39 cellular contexts compared by ENCODE assay signal in genomic region chr22:42041784-42042183, GRCh38.
"Had no signal": no experiment of that assay in that cellular context is flagged by ENCODE, and none has a peak within 500 bp of the region (broad histone marks: within the 10 kb centered on the region; RNA-seq: fewer than 3 reads in every experiment).

No MANE protein-coding gene starts in this region.

- H3K27me3 Mint-ChIP-seq: activated naive CD4-positive, alpha-beta T cell treated with anti-CD3 and anti-CD28 coated beads, Interleukin-2, amount 50 U/mL, for 24 hours; activated naive CD8-positive, alpha-beta T cell; activated naive CD8-positive, alpha-beta T cell treated with anti-CD3 and anti-CD28 coated beads for 36 hours; activated naive CD8-positive, alpha-beta T cell treated with anti-CD3 and anti-CD28 coated beads, Interleukin-2, amount 50 U/mL, for 24 hours; activated T-cell treated with anti-CD3 and anti-CD28 coated beads, Interleukin-2, amount 50 U/mL, for 24 hours; activated T-helper 17 cell treated with anti-CD3 and anti-CD28 coated beads, Interleukin-2, amount 50 U/mL, for 72 hours; central memory CD8-positive, alpha-beta T cell had no signal

- FAIRE-seq: astrocyte, bronchial epithelial cell had no signal

- H3K4me3 Mint-ChIP-seq: activated naive CD4-positive, alpha-beta T cell treated with anti-CD3 and anti-CD28 coated beads for 36 hours; activated naive CD4-positive, alpha-beta T cell treated with anti-CD3 and anti-CD28 coated beads, Interleukin-2, amount 10 ng/mL, durations not matched to agents 7 days and 5 days; activated naive CD4-positive, alpha-beta T cell treated with anti-CD3 and anti-CD28 coated beads, Interleukin-2, amount 50 U/mL, for 24 hours; activated naive CD8-positive, alpha-beta T cell; activated naive CD8-positive, alpha-beta T cell treated with anti-CD3 and anti-CD28 coated beads for 36 hours; activated naive CD8-positive, alpha-beta T cell treated with anti-CD3 and anti-CD28 coated beads, Interleukin-2, amount 10 ng/mL, durations not matched to agents 7 days and 5 days; activated naive CD8-positive, alpha-beta T cell treated with anti-CD3 and anti-CD28 coated beads, Interleukin-2, amount 50 U/mL, for 24 hours; activated T-cell treated with anti-CD3 and anti-CD28 coated beads, Interleukin-2, amount 50 U/mL, for 24 hours; activated T-cell treated with anti-CD3 and anti-CD28 coated beads, Interleukin-2, amount 50 U/mL, for 4 hours; activated T-cell treated with anti-CD3 and anti-CD28 coated beads, Interleukin-2, amount 50 U/mL, for 72 hours; activated T-helper 1 cell treated with anti-CD3 and anti-CD28 coated beads, Interleukin-12 subunit alpha, Interleukin-12 subunit beta, Interleukin-2, Interleukin-4 antibody, amounts not matched to agents 30 ng/mL and 10 ng/mL and 1 ng/mL, durations not matched to agents 14 hours and 24 hours and 36 hours; activated T-helper 17 cell treated with anti-CD3 and anti-CD28 coated beads, Interleukin-2, amount 50 U/mL, for 72 hours; brain; central memory CD8-positive, alpha-beta T cell had no signal

- H3K4me1 Mint-ChIP-seq: activated naive CD4-positive, alpha-beta T cell treated with anti-CD3 and anti-CD28 coated beads, Interleukin-2, amount 10 ng/mL, durations not matched to agents 7 days and 5 days; activated naive CD4-positive, alpha-beta T cell treated with anti-CD3 and anti-CD28 coated beads, Interleukin-2, amount 50 U/mL, for 24 hours; activated naive CD8-positive, alpha-beta T cell treated with anti-CD3 and anti-CD28 coated beads for 36 hours; activated naive CD8-positive, alpha-beta T cell treated with anti-CD3 and anti-CD28 coated beads, Interleukin-2, amount 10 ng/mL, durations not matched to agents 7 days and 5 days; activated naive CD8-positive, alpha-beta T cell treated with anti-CD3 and anti-CD28 coated beads, Interleukin-2, amount 50 U/mL, for 24 hours; activated T-helper 17 cell treated with anti-CD3 and anti-CD28 coated beads, Interleukin-2, amount 50 U/mL, for 72 hours; brain; central memory CD8-positive, alpha-beta T cell had no signal

- DNase-seq: activated effector memory CD4-positive, alpha-beta T cell treated with anti-CD3 and anti-CD28 coated beads, Interleukin-2, amount 50 U/mL, for 16 hours; activated effector memory CD4-positive, alpha-beta T cell treated with Interleukin-2 at 50 U/mL for 16 hours; activated gamma-delta T cell; activated gamma-delta T cell treated with Interleukin-2 at 50 U/mL for 16 hours; activated naive CD4-positive, alpha-beta T cell; activated naive CD4-positive, alpha-beta T cell treated with anti-CD3 and anti-CD28 coated beads for 36 hours; activated naive CD4-positive, alpha-beta T cell treated with anti-CD3 and anti-CD28 coated beads, Interleukin-2, amount 10 ng/mL, durations not matched to agents 7 days and 5 days; activated naive CD4-positive, alpha-beta T cell treated with anti-CD3 and anti-CD28 coated beads, Interleukin-2, amount 50 U/mL, for 16 hours; activated naive CD4-positive, alpha-beta T cell treated with Interleukin-2 at 50 U/mL for 16 hours; activated naive CD8-positive, alpha-beta T cell treated with anti-CD3 and anti-CD28 coated beads for 36 hours; activated naive CD8-positive, alpha-beta T cell treated with anti-CD3 and anti-CD28 coated beads, Interleukin-2, amount 10 ng/mL, durations not matched to agents 7 days and 5 days; activated naive CD8-positive, alpha-beta T cell treated with anti-CD3 and anti-CD28 coated beads, Interleukin-2, amount 50 U/mL, for 24 hours; activated T-cell treated with anti-CD3 and anti-CD28 coated beads, Interleukin-2, amount 50 U/mL, for 24 hours; activated T-cell treated with anti-CD3 and anti-CD28 coated beads, Interleukin-2, amount 50 U/mL, for 4 hours; activated T-cell treated with anti-CD3 and anti-CD28 coated beads, Interleukin-2, amount 50 U/mL, for 48 hours; activated T-cell treated with anti-CD3 and anti-CD28 coated beads, Interleukin-2, amount 50 U/mL, for 72 hours; adrenal gland; amniotic stem cell; amygdala; anterior cingulate cortex; aorta; body of pancreas; brain microvascular endothelial cell; caudate nucleus; central memory CD4-positive, alpha-beta T cell; cerebellar nuclear complex had no signal

- ATAC-seq: activated naive CD4-positive, alpha-beta T cell treated with anti-CD3 and anti-CD28 coated beads, Interleukin-2, amount 50 U/mL, for 72 hours; activated naive CD8-positive, alpha-beta T cell treated with anti-CD3 and anti-CD28 coated beads, Interleukin-2, amount 50 U/mL, for 24 hours; activated T-cell treated with anti-CD3 and anti-CD28 coated beads, Interleukin-2, amount 50 U/mL, for 4 hours; activated T-cell treated with anti-CD3 and anti-CD28 coated beads, Interleukin-2, amount 50 U/mL, for 72 hours; activated T-helper 17 cell treated with anti-CD3 and anti-CD28 coated beads, Interleukin-2, amount 50 U/mL, for 72 hours; body of pancreas had no signal

- H3K27ac Mint-ChIP-seq: activated naive CD4-positive, alpha-beta T cell treated with anti-CD3 and anti-CD28 coated beads for 36 hours; activated naive CD4-positive, alpha-beta T cell treated with anti-CD3 and anti-CD28 coated beads, Interleukin-2, amount 10 ng/mL, durations not matched to agents 7 days and 5 days; activated naive CD4-positive, alpha-beta T cell treated with anti-CD3 and anti-CD28 coated beads, Interleukin-2, amount 50 U/mL, for 72 hours; activated naive CD8-positive, alpha-beta T cell; activated naive CD8-positive, alpha-beta T cell treated with anti-CD3 and anti-CD28 coated beads for 36 hours; activated naive CD8-positive, alpha-beta T cell treated with anti-CD3 and anti-CD28 coated beads, Interleukin-2, amount 10 ng/mL, durations not matched to agents 7 days and 5 days; activated naive CD8-positive, alpha-beta T cell treated with anti-CD3 and anti-CD28 coated beads, Interleukin-2, amount 50 U/mL, for 24 hours; activated T-cell treated with anti-CD3 and anti-CD28 coated beads, Interleukin-2, amount 50 U/mL, for 24 hours; activated T-cell treated with anti-CD3 and anti-CD28 coated beads, Interleukin-2, amount 50 U/mL, for 72 hours; activated T-helper 1 cell treated with anti-CD3 and anti-CD28 coated beads, Interleukin-12 subunit alpha, Interleukin-12 subunit beta, Interleukin-2, Interleukin-4 antibody, amounts not matched to agents 30 ng/mL and 10 ng/mL and 1 ng/mL, durations not matched to agents 14 hours and 24 hours and 36 hours; activated T-helper 17 cell treated with anti-CD3 and anti-CD28 coated beads, Interleukin-2, amount 50 U/mL, for 72 hours; activated T-helper 2 cell treated with anti-CD3 and anti-CD28 coated beads, Interferon-gamma antibody, Interleukin-2, Interleukin-4, amounts not matched to agents 10 μg/mL and 5 μg/mL and 100 μg/mL, durations not matched to agents 14 hours and 24 hours and 36 hours; brain had no signal

- H3K27ac ChIP-seq: adrenal gland, ascending aorta, body of pancreas, brain microvascular endothelial cell, breast epithelium, cardiac muscle cell had no signal

- H3K9me3 ChIP-seq: body of pancreas had no signal

- H3K4me1 ChIP-seq: adrenal gland, ascending aorta, body of pancreas, breast epithelium had no signal

- H3K4me3 ChIP-seq: adrenal gland, ascending aorta, body of pancreas, breast epithelium, cardiac muscle cell had no signal

- H3K36me3 ChIP-seq: adrenal gland, brain microvascular endothelial cell, breast epithelium, cardiac muscle cell had no signal
